1 cellular context compared by ENCODE assay signal in genomic region chr1:43221256-43221778, GRCh38.
TF ChIP-seq lines count a peak whose summit lies in the region.

No MANE protein-coding gene starts in this region.

TF ChIP-seq in HepG2, 621 proteins besides CTCF, POLR2A, EP300 and RAD21:
- TF ChIP-seq ZNF878 (CRISPR knock-in tag; IDR thresholded peaks at IDR 0.05) (no peak), ZKSCAN5 (CRISPR knock-in tag; IDR thresholded peaks at IDR 0.05) (no peak), ZNF343 (CRISPR knock-in tag; IDR thresholded peaks at IDR 0.05) (no peak), DMAP1 (CRISPR knock-in tag; IDR thresholded peaks at IDR 0.05) (no peak), ZNF431 (CRISPR knock-in tag; IDR thresholded peaks at IDR 0.05; ENCODE audit: borderline replicate concordance, low read depth) (no peak), HMGXB4 (CRISPR knock-in tag; IDR thresholded peaks at IDR 0.05; ENCODE audit: borderline replicate concordance in 1 of 2, low read depth in 1 of 2) (no peak), ZNF101 (CRISPR knock-in tag; IDR thresholded peaks at IDR 0.05; ENCODE audit: borderline replicate concordance, low read depth) (no peak), RNF219 (CRISPR knock-in tag; IDR thresholded peaks at IDR 0.05) (no peak), RFXANK (CRISPR knock-in tag; IDR thresholded peaks at IDR 0.05) (no peak), RXRB (CRISPR knock-in tag; IDR thresholded peaks at IDR 0.05; ENCODE audit: borderline replicate concordance) (no peak), ZNF354B (CRISPR knock-in tag; IDR thresholded peaks at IDR 0.05) (no peak), NFYB (CRISPR knock-in tag; IDR thresholded peaks at IDR 0.05) (no peak), ZNF549 (CRISPR knock-in tag; IDR thresholded peaks at IDR 0.05) (no peak), HNF1A (IDR thresholded peaks at IDR 0.05; ENCODE audit: low read depth) (no peak), HNF1A (CRISPR knock-in tag; IDR thresholded peaks at IDR 0.05; ENCODE audit: borderline replicate concordance) (no peak), ZNF562 (CRISPR knock-in tag; IDR thresholded peaks at IDR 0.05; ENCODE audit: borderline replicate concordance) (no peak), NAIF1 (CRISPR knock-in tag; IDR thresholded peaks at IDR 0.05; ENCODE audit: borderline replicate concordance) (no peak), CHCHD3 (CRISPR knock-in tag; IDR thresholded peaks at IDR 0.05) (no peak), ZMYM4 (CRISPR knock-in tag; IDR thresholded peaks at IDR 0.05) (no peak), CERS6 (CRISPR knock-in tag; IDR thresholded peaks at IDR 0.05) (no peak)
